Comparison of ENCODE assay signal across 8 cellular contexts in genomic region chr17:75754378-75755204, GRCh38. TPM values are rescaled to one million over a fixed set of nuclear protein-coding genes. Genes with fewer than 3 reads are reported as not detected.
DNase-seq lines count a peak whose midpoint lies in the region; TF ChIP-seq lines count a peak whose summit lies in the region.
"Had no signal": no experiment of that assay in that cellular context is flagged by ENCODE, and none has a peak within 500 bp of the region (broad histone marks: within the 10 kb centered on the region; RNA-seq: fewer than 3 reads in every experiment).

No MANE protein-coding gene starts in this region.

- DNase-seq in GM12865 (ENCODE audit: low read depth), result no peak
- peak; percentile 14 for DNase-seq in NAMALWA (ENCODE audit: low spot score)
- DNase-seq in coronary artery (ENCODE audit: low spot score), result no peak
- peak; percentile 76 for DNase-seq in posterior vena cava (ENCODE audit: low spot score)
- DNase-seq in C1 segment of cervical spinal cord (lab: John Stamatoyannopoulos, UW), result no peak
- DNase-seq in GDM1 (lab: John Stamatoyannopoulos, UW), result no peak
- DNase-seq in activated CD4-positive, CD25-positive, alpha-beta regulatory T cell treated with anti-CD3 and anti-CD28 coated beads, Interleukin-2, amount 50 U/mL, for 72 hours, result no peak
- DNase-seq: PC-3 had no signal

- TF ChIP-seq CTCF in GM12865 (IDR thresholded peaks at IDR 0.05; ENCODE audit: insufficient read depth, low read depth, low read length, missing control alignments) (no peak), coronary artery (IDR thresholded peaks at IDR 0.05) (no peak)

- H3K4me3 ChIP-seq in GM12865 (ENCODE audit: low read depth, low read length), result peak overlapping the region; percentile 40
- peak overlapping the region; percentile 71 for H3K4me3 ChIP-seq in coronary artery

- intact Hi-C loops in posterior vena cava (cut with DNase I), result loop anchor here (5.0 to 10.0 kb wide), 2 partner anchors 77 to 80 kb away; no protein-coding TSS in a partner anchor

- H3K27ac ChIP-seq in coronary artery, result no peak overlapping the region

RNA-seq across cellular contexts. Expression of gene GALK1, which starts 10.4 kb away (rescaled TPM):
- total RNA-seq in posterior vena cava, result 10 to 100 TPM; 21.0 to 27.6 TPM

RNA-seq across cellular contexts. Expression of gene UNK, which starts 30.0 kb away (rescaled TPM):
- total RNA-seq in posterior vena cava, result 10 to 100 TPM; 23.3 to 32.9 TPM

RNA-seq across cellular contexts. Expression of gene ITGB4, which starts 33.3 kb away (rescaled TPM):
- 10 to 100 TPM; 39.4 to 46.6 TPM for total RNA-seq in posterior vena cava

Comparison
In these comparisons a context has a peak if more than half of its experiments do, and no peak if none do; other contexts are left out.
1. DNase-seq: peak in NAMALWA (single experiment) and posterior vena cava (single experiment); none in GM12865 (single experiment), coronary artery (single experiment), C1 segment of cervical spinal cord (0 of 14), GDM1 (single experiment) and activated CD4-positive, CD25-positive, alpha-beta regulatory T cell treated with anti-CD3 and anti-CD28 coated beads, Interleukin-2, amount 50 U/mL, for 72 hours (single experiment).